24 cellular contexts compared by ENCODE assay signal in the genomic region with DNA sequence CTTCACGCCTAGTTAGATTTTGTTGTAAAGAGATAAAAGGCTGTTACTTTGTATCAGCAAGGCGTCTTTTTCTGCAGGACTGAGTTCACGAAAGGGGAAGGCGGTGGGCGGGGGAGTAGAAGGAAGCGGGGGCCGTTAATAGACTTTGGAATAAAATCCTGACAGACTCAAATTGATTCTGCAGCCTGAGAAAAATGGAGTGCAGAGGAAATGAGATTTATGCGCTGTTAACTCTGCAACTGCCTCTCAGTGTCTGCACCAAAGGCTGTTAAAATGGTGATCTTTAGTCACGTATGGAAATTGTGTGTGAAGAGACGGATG.
"Had no signal": no experiment of that assay in that cellular context is flagged by ENCODE, and none has a peak within 500 bp of the region (broad histone marks: within the 10 kb centered on the region; RNA-seq: fewer than 3 reads in every experiment).

No MANE protein-coding gene starts in this region.

- H3K27ac Mint-ChIP-seq: activated CD4-positive, alpha-beta memory T cell treated with anti-CD3 and anti-CD28 coated beads, Interleukin-2, amount 10 ng/mL, durations not matched to agents 7 days and 5 days; activated CD4-positive, alpha-beta T cell treated with anti-CD3 and anti-CD28 coated beads, Interleukin-2, amount 10 ng/mL, durations not matched to agents 7 days and 5 days; activated T-helper 17 cell treated with anti-CD3 and anti-CD28 coated beads, Interleukin-2, amount 50 U/mL, for 72 hours; dendritic cell treated with granulocyte-macrophage colony-stimulating factor and Interleukin-4, amounts not matched to agents 40 ng/mL and 50 ng/mL, for 4 days; stimulated activated effector memory CD8-positive, alpha-beta T cell treated with anti-CD3 and anti-CD28 coated beads, Interleukin-12 subunit alpha, Interleukin-12 subunit beta, amount 100 ng/mL, for 72 hours; stimulated activated naive CD8-positive, alpha-beta T cell treated with anti-CD3 and anti-CD28 coated beads, Interleukin-15, Interleukin-2, amounts not matched to agents 100 ng/mL and 50 ng/mL, for 24 hours; WTC11 had no signal

- H3K9me3 ChIP-seq: esophagus muscularis mucosa, left lung, thoracic aorta, uterus had no signal

- H3K4me3 Mint-ChIP-seq: activated CD4-positive, alpha-beta memory T cell treated with anti-CD3 and anti-CD28 coated beads, Interleukin-2, amount 10 ng/mL, durations not matched to agents 7 days and 5 days; activated CD4-positive, alpha-beta T cell treated with anti-CD3 and anti-CD28 coated beads, Interleukin-2, amount 10 ng/mL, durations not matched to agents 7 days and 5 days; activated T-cell treated with anti-CD3 and anti-CD28 coated beads, Interleukin-2, amount 50 U/mL, for 4 hours; activated T-helper 17 cell treated with anti-CD3 and anti-CD28 coated beads, Interleukin-2, amount 50 U/mL, for 72 hours; central memory CD8-positive, alpha-beta T cell; dendritic cell treated with granulocyte-macrophage colony-stimulating factor and Interleukin-4, amounts not matched to agents 40 ng/mL and 50 ng/mL, for 4 days; stimulated activated effector memory CD8-positive, alpha-beta T cell treated with anti-CD3 and anti-CD28 coated beads, Interleukin-12 subunit alpha, Interleukin-12 subunit beta, amount 100 ng/mL, for 72 hours; stimulated activated naive CD8-positive, alpha-beta T cell treated with anti-CD3 and anti-CD28 coated beads, Interleukin-15, Interleukin-2, amounts not matched to agents 100 ng/mL and 50 ng/mL, for 24 hours; WTC11 had no signal

- DNase-seq: activated CD4-positive, alpha-beta memory T cell treated with anti-CD3 and anti-CD28 coated beads, Interleukin-2, amount 10 ng/mL, durations not matched to agents 7 days and 5 days; activated CD4-positive, alpha-beta T cell treated with anti-CD3 and anti-CD28 coated beads for 1 hour; activated CD4-positive, alpha-beta T cell treated with anti-CD3 and anti-CD28 coated beads, Interleukin-2, amount 10 ng/mL, durations not matched to agents 7 days and 5 days; activated gamma-delta T cell treated with Interleukin-2 at 50 U/mL for 16 hours; activated naive CD4-positive, alpha-beta T cell treated with anti-CD3 and anti-CD28 coated beads, Interleukin-2, amount 50 U/mL, for 16 hours; activated T-cell treated with anti-CD3 and anti-CD28 coated beads, Interleukin-2, amount 50 U/mL, for 4 hours; amniotic stem cell; foreskin keratinocyte; kidney glomerular epithelial cell; stimulated activated CD4-positive, alpha-beta T cell treated with anti-CD3 and anti-CD28 coated beads, Interleukin-4, amount 100 ng/mL, for 24 hours; trophoblast cell; uterus had no signal

- H3K36me3 ChIP-seq: esophagus muscularis mucosa, left lung, thoracic aorta, uterus had no signal

- H3K36me3 Mint-ChIP-seq: stimulated activated effector memory CD8-positive, alpha-beta T cell treated with anti-CD3 and anti-CD28 coated beads, Interleukin-12 subunit alpha, Interleukin-12 subunit beta, amount 100 ng/mL, for 72 hours had no signal

- H3K4me3 ChIP-seq: esophagus muscularis mucosa, left lung, lung, skin epidermis, thoracic aorta, uterus had no signal

- ATAC-seq: left lung, sciatic nerve had no signal

- H3K27me3 ChIP-seq: uterus had no signal

- H3K4me1 ChIP-seq: uterus had no signal

- H3K27ac ChIP-seq: esophagus muscularis mucosa, foreskin keratinocyte, left lung, thoracic aorta, uterus had no signal

- H3K27me3 Mint-ChIP-seq: activated T-helper 17 cell treated with anti-CD3 and anti-CD28 coated beads, Interleukin-2, amount 50 U/mL, for 72 hours; stimulated activated naive CD8-positive, alpha-beta T cell treated with anti-CD3 and anti-CD28 coated beads, Interleukin-15, Interleukin-2, amounts not matched to agents 100 ng/mL and 50 ng/mL, for 24 hours had no signal

- H3K9me3 Mint-ChIP-seq: activated T-helper 17 cell treated with anti-CD3 and anti-CD28 coated beads, Interleukin-2, amount 50 U/mL, for 72 hours; central memory CD8-positive, alpha-beta T cell; dendritic cell treated with granulocyte-macrophage colony-stimulating factor and Interleukin-4, amounts not matched to agents 40 ng/mL and 50 ng/mL, for 4 days; stimulated activated effector memory CD8-positive, alpha-beta T cell treated with anti-CD3 and anti-CD28 coated beads, Interleukin-12 subunit alpha, Interleukin-12 subunit beta, amount 100 ng/mL, for 72 hours had no signal
